Comparison of ENCODE assay signal across 8 cellular contexts in genomic region chr17:35243459-35244204, GRCh38. TPM values are rescaled to one million over a fixed set of nuclear protein-coding genes. Genes with fewer than 3 reads are reported as not detected.
DNase-seq lines count a peak whose midpoint lies in the region; ATAC-seq, FAIRE-seq and TF ChIP-seq lines count a peak whose summit lies in the region.

No MANE protein-coding gene starts in this region.

- peaks cover 12 to 28% (median 27%) of the 10 kb centered on the region in 3 donors for H3K4me1 Mint-ChIP-seq in IgD-negative memory B cell
- peaks cover 50% of the 10 kb centered on the region for H3K4me1 Mint-ChIP-seq in dendritic cell treated with granulocyte-macrophage colony-stimulating factor and Interleukin-4, amounts not matched to agents 40 ng/mL and 50 ng/mL, for 4 days (ENCODE audit: low read depth)

- H3K9ac ChIP-seq in ES-I3 (ENCODE audit: low read depth, low read length) (peak overlapping the region; percentile 88), HepG2 (ENCODE audit: insufficient read depth, low read depth, low read length) (peak overlapping the region; percentile 25; the same call in 1 of the 2 replicates)

- H2AFZ ChIP-seq in HepG2 (ENCODE audit: low read length) = no peak overlapping the region

- H3K36me3 ChIP-seq in ES-I3 (ENCODE audit: insufficient read depth, low read length) (no peaks in the 10 kb centered on the region), HepG2 (replicated peaks in 1 of 2; ENCODE audit: control insufficient read depth in 1 of 2, insufficient read depth in 2 of 2, low read length in 2 of 2) (no peaks in the 10 kb centered on the region)

- CTCF ChIA-PET in HepG2 (lab: Yijun Ruan, JAX; ENCODE audit: low intra/inter-chr PET ratio, low total read pairs) = no interaction called here

- H3K4me2 ChIP-seq in HepG2 (ENCODE audit: low read depth, low read length) = peak overlapping the region; percentile 87

- H3K9me3 ChIP-seq in ES-I3 (ENCODE audit: control insufficient read depth, insufficient read depth, low read length) (no peaks in the 10 kb centered on the region), HepG2 (ENCODE audit: low read length) (no peaks in the 10 kb centered on the region)

- no peak for TF ChIP-seq RAD21 in HepG2 (CRISPR knock-in tag; IDR thresholded peaks at IDR 0.05)

- H3K4me3 ChIP-seq in HepG2 (replicated peaks in 1 of 3; ENCODE audit: insufficient read depth in 1 of 3, low read depth in 2 of 3, low read length in 3 of 3) = peak overlapping the region; percentile 59 to 76 (median 69)

- H3K4me3 Mint-ChIP-seq in IgD-negative memory B cell = peak overlapping the region; percentile 95 to 99 (median 98)
- H3K4me3 Mint-ChIP-seq in dendritic cell treated with granulocyte-macrophage colony-stimulating factor and Interleukin-4, amounts not matched to agents 40 ng/mL and 50 ng/mL, for 4 days = peak overlapping the region; percentile 94

- no peak for TF ChIP-seq POLR2A in HepG2 (IDR thresholded peaks at IDR 0.05; ENCODE audit: insufficient read depth in 1 of 2, low read depth in 2 of 2, low read length in 2 of 2)

- intact Hi-C loops in dendritic cell treated with granulocyte-macrophage colony-stimulating factor and Interleukin-4, amounts not matched to agents 40 ng/mL and 50 ng/mL, for 4 days (cut with micrococcal nuclease) = loop anchor here (5.0 to 10.0 kb wide), 3 partner anchors 44 to 131 kb away; partner anchors contain the start of gene SLFN11
- intact Hi-C loops in HepG2 (cut with micrococcal nuclease; ENCODE audit: unreplicated experiment) = no loop called here

- peak overlapping the region; percentile 81 to 89 (median 85) for H3K27ac Mint-ChIP-seq in IgD-negative memory B cell
- peak overlapping the region; percentile 99 for H3K27ac Mint-ChIP-seq in dendritic cell treated with granulocyte-macrophage colony-stimulating factor and Interleukin-4, amounts not matched to agents 40 ng/mL and 50 ng/mL, for 4 days

- in situ Hi-C loops in HepG2 (cut with HindIII; ENCODE audit: extremely low pct_ligation_motif_present, low pct_unique_long_range_greater_than_20kb) = no loop called here

- POLR2A ChIA-PET in HepG2 (lab: Yijun Ruan, JAX) = interaction anchor here (1.2 kb wide), 1 partner anchor 335 kb away, joined by 5 read pairs; the partner anchor contains the start of gene PEX12

- H3K4me1 ChIP-seq in ES-I3 (ENCODE audit: insufficient read depth, low read length) (peaks cover 11% of the 10 kb centered on the region), HepG2 (ENCODE audit: insufficient read depth, low read length) (peaks cover 9% of the 10 kb centered on the region)

- no peak overlapping the region for H3K27ac ChIP-seq in HepG2 (ENCODE audit: extremely low read length, insufficient read depth, low read length)

- TSS peak; percentile 89 for BruUV-seq in HepG2 (replicated peaks; lab: Mats Ljungman, UMichigan)

- peak; percentile 47 for ATAC-seq in HepG2
- no peak for ATAC-seq in HG03457 (IDR thresholded peaks at IDR 0.05; ENCODE audit: unreplicated experiment)

- TF ChIP-seq CTCF in HepG2 (CRISPR knock-in tag; IDR thresholded peaks at IDR 0.05) = no peak

- peak; percentile 73 for DNase-seq in activated CD4-positive, alpha-beta T cell treated with anti-CD3 and anti-CD28 coated beads for 48 hours
- DNase-seq in HepG2 (ENCODE audit: low spot score) = no peak
- peak in 2 of 3 experiments; percentile 15 to 49 for DNase-seq in stimulated activated CD4-positive, alpha-beta T cell treated with anti-CD3 and anti-CD28 coated beads, TNF-alpha, amount 100 ng/mL, for 24 hours (ENCODE audit: low read depth in 3 of 3)
- no peak for DNase-seq in NCI-H2029 treated with DMSO at 0.1 percent for 48 hours (lab: John Stamatoyannopoulos, UW)

- TF ChIP-seq EP300 in HepG2 (IDR thresholded peaks at IDR 0.05; ENCODE audit: low read depth in 2 of 2, low read length in 2 of 2) = no peak
- TF ChIP-seq EP300 in HepG2 (CRISPR knock-in tag; IDR thresholded peaks at IDR 0.05; ENCODE audit: borderline replicate concordance) = no peak

- no peaks in the 10 kb centered on the region for H3K36me3 Mint-ChIP-seq in IgD-negative memory B cell
- peaks cover 38% of the 10 kb centered on the region for H3K36me3 Mint-ChIP-seq in dendritic cell treated with granulocyte-macrophage colony-stimulating factor and Interleukin-4, amounts not matched to agents 40 ng/mL and 50 ng/mL, for 4 days (ENCODE audit: low read depth)

- no peaks in the 10 kb centered on the region for H3K9me3 Mint-ChIP-seq in IgD-negative memory B cell
- no peaks in the 10 kb centered on the region for H3K9me3 Mint-ChIP-seq in dendritic cell treated with granulocyte-macrophage colony-stimulating factor and Interleukin-4, amounts not matched to agents 40 ng/mL and 50 ng/mL, for 4 days

- H3K79me2 ChIP-seq in HepG2 (ENCODE audit: insufficient read depth, low read length) = no peaks in the 10 kb centered on the region

- no peak for FAIRE-seq in HepG2 (lab: Jason Lieb, UNC)

- H3K27me3 Mint-ChIP-seq in IgD-negative memory B cell = peaks cover 1% of the 10 kb centered on the region
- peaks cover 4% of the 10 kb centered on the region for H3K27me3 Mint-ChIP-seq in dendritic cell treated with granulocyte-macrophage colony-stimulating factor and Interleukin-4, amounts not matched to agents 40 ng/mL and 50 ng/mL, for 4 days

- 8% methylated on average over 14 of the region's 17 CpGs for WGBS in HepG2 (ENCODE audit: low lambda C conversion rate)

- no peaks in the 10 kb centered on the region for H4K20me1 ChIP-seq in HepG2 (ENCODE audit: insufficient read depth, low read length)

- H3K27me3 ChIP-seq in HepG2 (ENCODE audit: control insufficient read depth in 1 of 2, insufficient read depth in 2 of 2, low read length in 2 of 2) = peaks cover 0 to 12% of the 10 kb centered on the region in 2 experiments; a peak in 2 of 5 replicates

RNA-seq across cellular contexts. Expression of gene SLFN5, which starts 0.8 kb away (rescaled TPM):
- polyA plus RNA-seq in IgD-negative memory B cell = 8.9 TPM
- total RNA-seq in HepG2 (2016; rRNA removed; fragmentation: Illumina TruSeq; extraction: Trizol) = 0.35 and 0.70 TPM in 2 replicates
- total RNA-seq in HepG2 (2016; cell fraction: cytosol; rRNA removed; fragmentation: Illumina TruSeq; extraction: Trizol; ENCODE audit: low read depth) = 0.18 TPM in 1 of 2 replicates, not detected in the other
- total RNA-seq in HepG2 (2016; cell fraction: insoluble cytoplasmic fraction; rRNA removed; fragmentation: Illumina TruSeq; extraction: Trizol) = 0.52 and 0.58 TPM in 2 replicates
- total RNA-seq in HepG2 (2016; cell fraction: membrane; rRNA removed; fragmentation: Illumina TruSeq; extraction: Trizol) = 0.03 and 0.12 TPM in 2 replicates
- total RNA-seq in HepG2 (2016; cell fraction: nucleus; rRNA removed; fragmentation: Illumina TruSeq; extraction: Trizol) = 0.41 and 0.75 TPM in 2 replicates
- 0.22 and 0.25 TPM in 2 replicates for polyA plus RNA-seq in HepG2 (2011; rRNA removed)
- polyA plus RNA-seq in HepG2 (2011; cell fraction: cytosol; rRNA removed) = 0.05 and 0.17 TPM in 2 replicates
- polyA plus RNA-seq in HepG2 (2011; cell fraction: nucleus; rRNA removed) = 0.03 and 0.12 TPM in 2 replicates
- 0.21 and 0.28 TPM in 2 replicates for polyA plus RNA-seq in HepG2 (2012)
- polyA plus RNA-seq in HepG2 (2016; cell fraction: cytosol; fragmentation: Illumina TruSeq; extraction: Trizol; ENCODE audit: low read depth) = 0.02 TPM in 1 of 2 replicates, not detected in the other
- polyA plus RNA-seq in HepG2 (2016; cell fraction: insoluble cytoplasmic fraction; fragmentation: Illumina TruSeq; extraction: Trizol; ENCODE audit: low read depth) = 0.46 TPM in 2 replicates
- polyA plus RNA-seq in HepG2 (2016; cell fraction: membrane; fragmentation: Illumina TruSeq; extraction: Trizol; ENCODE audit: low read depth) = 0.02 and 0.07 TPM in 2 replicates
- 0.07 and 0.12 TPM in 2 replicates for polyA plus RNA-seq in HepG2 (2016; cell fraction: nucleus; fragmentation: Illumina TruSeq; extraction: Trizol; ENCODE audit: insufficient read depth, low read depth)
- 1.0 and 15.5 TPM in 2 replicates for polyA minus RNA-seq in HepG2 (2011; rRNA and poly(A)+ RNA removed; ENCODE audit: low replicate concordance)
- 0.26 and 0.99 TPM in 2 replicates for polyA minus RNA-seq in HepG2 (2011; cell fraction: cytosol; rRNA and poly(A)+ RNA removed)
- 0.39 and 0.50 TPM in 2 replicates for polyA minus RNA-seq in HepG2 (2011; cell fraction: nucleus; rRNA and poly(A)+ RNA removed)

RNA-seq across cellular contexts. Expression of gene SLC35G3, which starts 49.4 kb away (rescaled TPM):
- polyA plus RNA-seq in IgD-negative memory B cell (not detected), HepG2 (2011; rRNA removed) (not detected in 2 replicates)
- not detected in 2 replicates for total RNA-seq in HepG2 (2016; rRNA removed; fragmentation: Illumina TruSeq; extraction: Trizol)
- not detected in 2 replicates for total RNA-seq in HepG2 (2016; cell fraction: cytosol; rRNA removed; fragmentation: Illumina TruSeq; extraction: Trizol; ENCODE audit: low read depth)
- total RNA-seq in HepG2 (2016; cell fraction: insoluble cytoplasmic fraction; rRNA removed; fragmentation: Illumina TruSeq; extraction: Trizol) = not detected in 2 replicates
- total RNA-seq in HepG2 (2016; cell fraction: membrane; rRNA removed; fragmentation: Illumina TruSeq; extraction: Trizol) = not detected in 2 replicates
- not detected in 2 replicates for total RNA-seq in HepG2 (2016; cell fraction: nucleus; rRNA removed; fragmentation: Illumina TruSeq; extraction: Trizol)
- not detected in 2 replicates for polyA plus RNA-seq in HepG2 (2011; cell fraction: cytosol; rRNA removed)
- polyA plus RNA-seq in HepG2 (2011; cell fraction: nucleus; rRNA removed) = not detected in 2 replicates
- polyA plus RNA-seq in HepG2 (2012) = not detected in 2 replicates
- polyA plus RNA-seq in HepG2 (2016; cell fraction: cytosol; fragmentation: Illumina TruSeq; extraction: Trizol; ENCODE audit: low read depth) = not detected in 2 replicates
- not detected in 2 replicates for polyA plus RNA-seq in HepG2 (2016; cell fraction: insoluble cytoplasmic fraction; fragmentation: Illumina TruSeq; extraction: Trizol; ENCODE audit: low read depth)
- not detected in 2 replicates for polyA plus RNA-seq in HepG2 (2016; cell fraction: membrane; fragmentation: Illumina TruSeq; extraction: Trizol; ENCODE audit: low read depth)
- not detected in 2 replicates for polyA plus RNA-seq in HepG2 (2016; cell fraction: nucleus; fragmentation: Illumina TruSeq; extraction: Trizol; ENCODE audit: insufficient read depth, low read depth)
- not detected in 2 replicates for polyA minus RNA-seq in HepG2 (2011; rRNA and poly(A)+ RNA removed; ENCODE audit: low replicate concordance)
- not detected in 2 replicates for polyA minus RNA-seq in HepG2 (2011; cell fraction: cytosol; rRNA and poly(A)+ RNA removed)
- polyA minus RNA-seq in HepG2 (2011; cell fraction: nucleus; rRNA and poly(A)+ RNA removed) = not detected in 2 replicates

Comparison
In these comparisons a context has a peak if more than half of its experiments do, and no peak if none do; other contexts are left out.
1. DNase-seq: peak in activated CD4-positive, alpha-beta T cell treated with anti-CD3 and anti-CD28 coated beads for 48 hours (single experiment) and stimulated activated CD4-positive, alpha-beta T cell treated with anti-CD3 and anti-CD28 coated beads, TNF-alpha, amount 100 ng/mL, for 24 hours (2 of 3); none in HepG2 (single experiment) and NCI-H2029 treated with DMSO at 0.1 percent for 48 hours (single experiment).